In the genomic region with DNA sequence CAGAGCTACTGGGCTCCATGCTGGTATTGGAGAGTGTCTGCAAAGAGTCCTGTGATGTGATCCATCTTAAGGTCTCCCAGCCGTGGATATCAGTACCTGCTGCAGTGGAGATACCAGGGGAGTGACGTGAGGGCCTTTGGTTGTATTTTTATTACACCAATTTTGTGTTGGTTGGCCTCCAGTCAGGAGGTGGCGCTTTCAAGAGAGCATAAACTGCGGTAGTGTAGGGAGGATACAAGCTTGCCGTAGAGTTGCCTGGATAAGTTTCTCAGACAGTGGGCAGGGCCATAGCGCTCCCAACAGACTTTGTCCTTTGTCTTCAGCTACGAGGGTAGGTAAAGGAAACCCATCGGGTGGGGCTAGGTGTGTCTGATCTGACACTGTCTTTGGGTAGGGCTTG, we compare ENCODE assay signal across 26 cellular contexts.
"Had no signal": no experiment of that assay in that cellular context is flagged by ENCODE, and none has a peak within 500 bp of the region (broad histone marks: within the 10 kb centered on the region; RNA-seq: fewer than 3 reads in every experiment).

No MANE protein-coding gene starts in this region.

- H3K4me1 ChIP-seq: esophagus squamous epithelium, gastroesophageal sphincter, left ventricle myocardium inferior, lower lobe of right lung, pancreas, testis, tibial nerve, upper lobe of right lung, vagina had no signal

- H3K4me3 Mint-ChIP-seq: dendritic cell treated with granulocyte-macrophage colony-stimulating factor and Interleukin-4, amounts not matched to agents 40 ng/mL and 50 ng/mL, for 4 days; effector memory CD8-positive, alpha-beta T cell; memory B cell; mesothelial cell of epicardium; natural killer cell; neural crest cell; stimulated activated memory B cell treated with anti-CD40 and anti-IgM and Interleukin-4, amounts not matched to agents 10 μg/mL and 1 μg/mL and 100 μg/mL, for 72 hours; stimulated activated naive CD8-positive, alpha-beta T cell treated with anti-CD3 and anti-CD28 coated beads, Interleukin-15, Interleukin-2, amounts not matched to agents 100 ng/mL and 50 ng/mL, for 24 hours had no signal

- FAIRE-seq: kidney, pancreas had no signal

- H3K4me3 ChIP-seq: esophagus squamous epithelium, gastroesophageal sphincter, left ventricle myocardium inferior, lower lobe of right lung, pancreas, smooth muscle cell, testis, tibial nerve, upper lobe of right lung, vagina had no signal

- H3K27me3 ChIP-seq: esophagus squamous epithelium, gastroesophageal sphincter, pancreas, testis, tibial nerve, upper lobe of right lung, vagina had no signal

- H3K36me3 Mint-ChIP-seq: memory B cell; mesothelial cell of epicardium; natural killer cell; stimulated activated memory B cell treated with anti-CD40 and anti-IgM and Interleukin-4, amounts not matched to agents 10 μg/mL and 1 μg/mL and 100 μg/mL, for 72 hours had no signal

- H3K27me3 Mint-ChIP-seq: dendritic cell treated with granulocyte-macrophage colony-stimulating factor and Interleukin-4, amounts not matched to agents 40 ng/mL and 50 ng/mL, for 4 days; effector memory CD8-positive, alpha-beta T cell; memory B cell; progenitor cell of endocrine pancreas; stimulated activated memory B cell treated with anti-CD40 and anti-IgM and Interleukin-4, amounts not matched to agents 10 μg/mL and 1 μg/mL and 100 μg/mL, for 72 hours had no signal

- H3K27ac ChIP-seq: esophagus squamous epithelium, gastroesophageal sphincter, left ventricle myocardium inferior, lower lobe of right lung, pancreas, testis, tibial nerve, upper lobe of right lung, vagina had no signal

- H3K4me1 Mint-ChIP-seq: memory B cell; mesothelial cell of epicardium; natural killer cell; neural crest cell; stimulated activated memory B cell treated with anti-CD40 and anti-IgM and Interleukin-4, amounts not matched to agents 10 μg/mL and 1 μg/mL and 100 μg/mL, for 72 hours had no signal

- H3K36me3 ChIP-seq: esophagus squamous epithelium, gastroesophageal sphincter, left ventricle myocardium inferior, lower lobe of right lung, pancreas, tibial nerve, upper lobe of right lung, vagina had no signal

- H3K27ac Mint-ChIP-seq: dendritic cell treated with granulocyte-macrophage colony-stimulating factor and Interleukin-4, amounts not matched to agents 40 ng/mL and 50 ng/mL, for 4 days; effector memory CD8-positive, alpha-beta T cell; memory B cell; mesothelial cell of epicardium; natural killer cell; progenitor cell of endocrine pancreas; stimulated activated memory B cell treated with anti-CD40 and anti-IgM and Interleukin-4, amounts not matched to agents 10 μg/mL and 1 μg/mL and 100 μg/mL, for 72 hours; stimulated activated naive CD8-positive, alpha-beta T cell treated with anti-CD3 and anti-CD28 coated beads, Interleukin-15, Interleukin-2, amounts not matched to agents 100 ng/mL and 50 ng/mL, for 24 hours had no signal

- DNase-seq: effector memory CD8-positive, alpha-beta T cell; esophagus squamous epithelium; foreskin fibroblast; glutamatergic neuron; kidney; left cardiac atrium; left ventricle myocardium inferior; lower lobe of right lung; natural killer cell; nucleus accumbens; pancreas; right cardiac atrium; stimulated activated CD4-positive, alpha-beta T cell treated with anti-CD3 and anti-CD28 coated beads, Interleukin-2, amount 100 ng/mL, for 48 hours; testis; upper lobe of right lung had no signal

- H3K9me3 ChIP-seq: esophagus squamous epithelium, pancreas, testis, upper lobe of right lung, vagina had no signal

- H3K4me2 ChIP-seq: smooth muscle cell had no signal

- ATAC-seq: effector memory CD8-positive, alpha-beta T cell; gastroesophageal sphincter; left cardiac atrium; lower lobe of right lung; natural killer cell; pancreas; right cardiac atrium; stimulated activated memory B cell treated with anti-CD40 and anti-IgM and Interleukin-4, amounts not matched to agents 10 μg/mL and 1 μg/mL and 100 μg/mL, for 72 hours; upper lobe of right lung had no signal
